Comparison of ENCODE assay signal across 8 cellular contexts in the genomic region with DNA sequence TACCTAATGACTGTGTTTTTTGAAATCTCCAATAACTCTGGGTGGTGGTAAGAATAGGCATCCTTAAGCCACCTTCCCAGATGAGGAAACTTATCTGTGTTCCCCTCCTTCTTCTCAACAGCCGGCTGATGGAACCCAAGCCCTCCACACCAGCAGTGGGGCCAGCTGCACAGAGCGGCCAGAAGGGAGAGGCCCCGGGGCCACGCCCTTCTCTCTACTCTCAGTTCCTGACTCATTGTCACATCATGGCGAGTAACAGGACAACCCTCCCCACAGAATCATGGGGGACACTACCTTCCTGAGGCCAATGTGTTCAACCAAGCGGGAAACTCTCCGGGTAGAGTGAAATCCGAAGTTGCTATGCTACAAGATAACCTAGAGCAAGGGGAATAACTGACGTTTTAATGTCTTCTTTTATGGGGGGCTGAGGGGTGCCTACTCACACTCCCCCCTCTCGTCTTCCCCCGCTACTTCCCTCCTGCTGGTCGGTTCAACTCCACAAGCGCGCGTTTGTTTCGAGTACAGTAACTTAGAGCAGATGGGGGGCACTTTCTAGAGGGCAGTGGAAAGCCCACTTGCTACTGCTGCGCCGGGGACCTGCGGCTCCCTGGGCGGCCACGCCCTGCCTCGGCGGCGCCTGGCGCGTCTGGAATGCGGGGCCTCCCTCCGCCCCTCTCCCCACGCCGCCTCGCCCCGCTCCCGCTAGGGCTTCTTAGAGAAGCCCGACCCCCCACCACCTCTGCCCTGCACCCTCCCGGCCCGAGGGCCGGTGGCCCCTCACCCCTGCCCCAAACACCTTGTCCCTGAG.
DNase-seq lines count a peak whose midpoint lies in the region; ATAC-seq and TF ChIP-seq lines count a peak whose summit lies in the region.

No MANE protein-coding gene starts in this region.

- no peak for TF ChIP-seq CTCF in SU-DHL-6 (IDR thresholded peaks at IDR 0.05; ENCODE audit: insufficient read depth, low read length, poor library complexity, severe bottlenecking)

- peak overlapping the region; percentile 88 for H2AFZ ChIP-seq in SU-DHL-6 (ENCODE audit: low read depth, low read length, severe bottlenecking)

- no CpG with 5 or more reads among the region's 37 CpGs for WGBS in iPS DF 6.9 (ENCODE audit: insufficient coverage, insufficient read length)

- ATAC-seq in GM19467 (IDR thresholded peaks at IDR 0.05; ENCODE audit: unreplicated experiment) (peak; percentile 69), HG03521 (IDR thresholded peaks at IDR 0.05; ENCODE audit: unreplicated experiment) (peak; percentile 63)

- H3K4me3 ChIP-seq in SU-DHL-6 (ENCODE audit: insufficient read depth, low read length, poor library complexity, severe bottlenecking) (peak overlapping the region; percentile 57), iPS DF 6.9 (ENCODE audit: low read length) (peak overlapping the region; percentile 87), skin epidermis (peak overlapping the region; percentile 68 to 96 (median 82))

- H3K9me2 ChIP-seq in SU-DHL-6 (replicated peaks; ENCODE audit: insufficient read depth, low read length): no peaks in the 10 kb centered on the region

- peaks cover 4% of the 10 kb centered on the region; the same call in 1 of the 2 replicates for H3K4me1 ChIP-seq in iPS DF 6.9 (ENCODE audit: control insufficient read depth, insufficient read depth, low read length)

- H3F3A ChIP-seq in SU-DHL-6 (ENCODE audit: insufficient read depth): no peaks in the 10 kb centered on the region

- H3K27ac ChIP-seq in SU-DHL-6 (ENCODE audit: low read depth, low read length): no peak overlapping the region
- H3K27ac ChIP-seq in iPS DF 6.9 (ENCODE audit: low read length): no peak overlapping the region
- H3K27ac ChIP-seq in skin epidermis: peak overlapping the region; percentile 91 to 100 (median 99)

- peak overlapping the region; percentile 83 for H3K4me2 ChIP-seq in SU-DHL-6 (ENCODE audit: low read depth, low read length, poor library complexity, severe bottlenecking)

- peak overlapping the region; percentile 52 for H3K9ac ChIP-seq in SU-DHL-6 (ENCODE audit: low read length)

- H3K9me3 ChIP-seq in SU-DHL-6 (ENCODE audit: insufficient read depth, low read length) (no peaks in the 10 kb centered on the region), iPS DF 6.9 (ENCODE audit: control insufficient read depth, insufficient read depth, low read length) (no peaks in the 10 kb centered on the region)

- DNase-seq in DMS114 treated with DMSO at 0.1 percent for 48 hours (lab: John Stamatoyannopoulos, UW; ENCODE audit: unreplicated experiment): peak; percentile 42
- DNase-seq in amniotic stem cell (lab: John Stamatoyannopoulos, UW): peak; percentile 63
- DNase-seq in iPS DF 6.9 (ENCODE audit: low read depth, low spot score): no peak
- no peak for DNase-seq in epidermal melanocyte (ENCODE audit: insufficient read length, low spot score)

- H3K27me3 ChIP-seq in SU-DHL-6 (ENCODE audit: low read length): no peaks in the 10 kb centered on the region
- no peaks in the 10 kb centered on the region for H3K27me3 ChIP-seq in iPS DF 6.9 (ENCODE audit: control insufficient read depth, insufficient read depth, low read length)

- no peaks in the 10 kb centered on the region for H3K79me2 ChIP-seq in SU-DHL-6 (ENCODE audit: insufficient read depth, low read length)

- no peaks in the 10 kb centered on the region for H4K20me1 ChIP-seq in SU-DHL-6 (ENCODE audit: low read depth, low read length)

- H3K36me3 ChIP-seq in SU-DHL-6 (ENCODE audit: low read length) (no peaks in the 10 kb centered on the region), iPS DF 6.9 (ENCODE audit: control insufficient read depth, insufficient read depth, low read length) (no peaks in the 10 kb centered on the region; the same call in 1 of the 2 replicates)

Comparison
In these comparisons a context has a peak if more than half of its experiments do, and no peak if none do; other contexts are left out.
1. DNase-seq: peak in DMS114 treated with DMSO at 0.1 percent for 48 hours (single experiment) and amniotic stem cell (single experiment); none in iPS DF 6.9 (single experiment) and epidermal melanocyte (single experiment).
2. H3K27ac ChIP-seq: peak in skin epidermis (21 of 21); none in SU-DHL-6 (single experiment) and iPS DF 6.9 (single experiment).
3. Peak in every context shown above with its lines, with median percentiles within 50 percentile points of each other: H3K4me3 ChIP-seq.